In the genomic region with DNA sequence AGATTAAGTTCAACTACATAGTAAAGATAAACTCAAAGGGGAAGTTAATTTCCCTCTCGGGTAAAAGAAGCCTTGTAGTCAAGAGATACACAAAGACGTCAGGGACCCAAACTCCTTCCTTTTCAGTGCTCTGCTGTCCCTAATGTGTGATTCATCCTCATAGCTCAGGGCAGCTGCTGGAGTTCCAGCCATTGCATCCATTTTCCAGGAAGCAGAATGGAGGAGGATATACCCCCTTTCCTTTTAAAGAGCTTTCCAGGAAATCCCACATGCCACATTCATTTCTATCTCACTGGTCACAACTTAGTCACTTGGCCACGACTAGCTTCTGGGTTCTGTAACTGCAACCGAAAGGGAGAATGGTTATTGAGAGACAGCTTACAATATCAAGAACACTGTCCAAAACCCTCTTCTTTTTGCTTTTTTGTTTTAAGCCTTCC, we compare ENCODE assay signal across 12 cellular contexts.
DNase-seq lines count a peak whose midpoint lies in the region; ATAC-seq lines count a peak whose summit lies in the region.
"Had no signal": no experiment of that assay in that cellular context is flagged by ENCODE, and none has a peak within 500 bp of the region (broad histone marks: within the 10 kb centered on the region; RNA-seq: fewer than 3 reads in every experiment).

No MANE protein-coding gene starts in this region.

- DNase-seq in activated T-cell treated with anti-CD3 and anti-CD28 coated beads, Interleukin-2, amount 50 U/mL, for 24 hours, result no peak
- DNase-seq in activated T-cell treated with anti-CD3 and anti-CD28 coated beads, Interleukin-2, amount 50 U/mL, for 1 hour, result no peak
- DNase-seq in OCI-M1 (lab: John Stamatoyannopoulos, UW) (peak; percentile 88), activated gamma-delta T cell (lab: John Stamatoyannopoulos, UW) (no peak), putamen (ENCODE audit: low spot score) (no peak)
- DNase-seq: foreskin keratinocyte, NCI-H1048, NCI-H82, RPMI8226 had no signal

- peak overlapping the region; percentile 94 for H3K27ac Mint-ChIP-seq in activated T-cell treated with anti-CD3 and anti-CD28 coated beads, Interleukin-2, amount 50 U/mL, for 24 hours
- peak overlapping the region; percentile 73 for H3K27ac Mint-ChIP-seq in activated naive CD8-positive, alpha-beta T cell
- peak overlapping the region; percentile 68 for H3K27ac Mint-ChIP-seq in stimulated activated memory B cell treated with anti-CD40 and anti-IgM and Interleukin-4, amounts not matched to agents 10 μg/mL and 1 μg/mL and 100 μg/mL, for 72 hours

- H3K9me3 Mint-ChIP-seq in activated T-cell treated with anti-CD3 and anti-CD28 coated beads, Interleukin-2, amount 50 U/mL, for 24 hours, result no peaks in the 10 kb centered on the region
- no peaks in the 10 kb centered on the region for H3K9me3 Mint-ChIP-seq in activated naive CD8-positive, alpha-beta T cell (ENCODE audit: low read depth)
- peaks cover 2% of the 10 kb centered on the region for H3K9me3 Mint-ChIP-seq in stimulated activated memory B cell treated with anti-CD40 and anti-IgM and Interleukin-4, amounts not matched to agents 10 μg/mL and 1 μg/mL and 100 μg/mL, for 72 hours

- peaks cover 66% of the 10 kb centered on the region for H3K4me1 Mint-ChIP-seq in activated T-cell treated with anti-CD3 and anti-CD28 coated beads, Interleukin-2, amount 50 U/mL, for 24 hours (ENCODE audit: low read depth)
- peaks cover 26% of the 10 kb centered on the region for H3K4me1 Mint-ChIP-seq in activated naive CD8-positive, alpha-beta T cell (ENCODE audit: low read depth)
- H3K4me1 Mint-ChIP-seq in stimulated activated memory B cell treated with anti-CD40 and anti-IgM and Interleukin-4, amounts not matched to agents 10 μg/mL and 1 μg/mL and 100 μg/mL, for 72 hours, result peaks cover 22% of the 10 kb centered on the region

- H3K27me3 Mint-ChIP-seq in activated T-cell treated with anti-CD3 and anti-CD28 coated beads, Interleukin-2, amount 50 U/mL, for 24 hours, result no peaks in the 10 kb centered on the region
- no peaks in the 10 kb centered on the region for H3K27me3 Mint-ChIP-seq in activated naive CD8-positive, alpha-beta T cell
- H3K27me3 Mint-ChIP-seq in stimulated activated memory B cell treated with anti-CD40 and anti-IgM and Interleukin-4, amounts not matched to agents 10 μg/mL and 1 μg/mL and 100 μg/mL, for 72 hours, result no peaks in the 10 kb centered on the region

- peaks cover 34% of the 10 kb centered on the region for H3K36me3 Mint-ChIP-seq in activated T-cell treated with anti-CD3 and anti-CD28 coated beads, Interleukin-2, amount 50 U/mL, for 24 hours (ENCODE audit: low read depth)
- H3K36me3 Mint-ChIP-seq in activated naive CD8-positive, alpha-beta T cell, result peaks cover 8% of the 10 kb centered on the region
- peaks cover 55% of the 10 kb centered on the region for H3K36me3 Mint-ChIP-seq in stimulated activated memory B cell treated with anti-CD40 and anti-IgM and Interleukin-4, amounts not matched to agents 10 μg/mL and 1 μg/mL and 100 μg/mL, for 72 hours

- ATAC-seq in stimulated activated memory B cell treated with anti-CD40 and anti-IgM and Interleukin-4, amounts not matched to agents 10 μg/mL and 1 μg/mL and 100 μg/mL, for 72 hours, result no peak
- ATAC-seq in HG03469 (IDR thresholded peaks at IDR 0.05; ENCODE audit: unreplicated experiment), result no peak
- ATAC-seq: foreskin keratinocyte had no signal

- H3K4me3 Mint-ChIP-seq in activated T-cell treated with anti-CD3 and anti-CD28 coated beads, Interleukin-2, amount 50 U/mL, for 24 hours, result peak overlapping the region; percentile 11
- no peak overlapping the region for H3K4me3 Mint-ChIP-seq in activated naive CD8-positive, alpha-beta T cell
- H3K4me3 Mint-ChIP-seq in stimulated activated memory B cell treated with anti-CD40 and anti-IgM and Interleukin-4, amounts not matched to agents 10 μg/mL and 1 μg/mL and 100 μg/mL, for 72 hours, result no peak overlapping the region
